In the genomic region with DNA sequence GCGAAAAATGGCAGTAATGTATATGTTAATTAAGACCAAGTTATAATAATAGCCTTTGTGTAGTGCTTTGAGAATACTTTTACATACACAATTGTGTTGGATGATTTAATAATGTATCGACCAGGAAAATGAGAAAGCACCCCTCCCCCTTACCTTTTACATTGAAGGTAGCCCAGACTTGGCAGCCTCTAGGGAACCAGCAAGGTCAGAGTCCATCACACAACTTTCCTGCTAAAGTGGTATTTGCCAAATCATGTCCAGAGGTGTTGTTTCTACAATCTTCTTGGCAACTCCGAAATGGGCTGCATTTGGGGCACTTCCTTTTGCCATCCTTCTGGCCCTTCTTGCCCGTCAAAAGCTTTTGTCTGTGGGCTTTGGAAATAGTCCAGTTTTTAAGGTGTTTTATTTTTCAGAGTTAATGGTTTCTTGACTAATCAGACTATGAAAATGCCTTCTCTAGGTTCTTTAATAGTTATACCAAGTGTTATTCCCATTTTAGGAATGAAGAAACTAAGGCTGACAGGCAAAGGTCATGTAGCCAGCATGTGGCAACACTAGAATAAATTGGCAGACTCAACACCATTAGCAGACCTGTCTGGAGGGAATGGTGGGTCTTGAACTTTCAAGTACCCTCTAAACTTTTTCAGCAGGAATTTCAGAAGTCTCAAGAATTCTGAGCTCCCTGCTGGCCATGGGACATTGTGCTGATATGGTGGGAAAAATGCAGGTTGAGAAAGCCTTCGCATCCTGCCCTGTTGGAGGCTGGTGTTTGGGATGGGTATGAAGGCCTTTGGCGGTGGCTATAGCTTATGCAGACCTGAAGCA, we compare ENCODE assay signal across 13 cellular contexts. TPM values are rescaled to one million over a fixed set of nuclear protein-coding genes. Genes with fewer than 3 reads are reported as not detected.
DNase-seq lines count a peak whose midpoint lies in the region; ATAC-seq and TF ChIP-seq lines count a peak whose summit lies in the region.
"Had no signal": no experiment of that assay in that cellular context is flagged by ENCODE, and none has a peak within 500 bp of the region (broad histone marks: within the 10 kb centered on the region; RNA-seq: fewer than 3 reads in every experiment).

No MANE protein-coding gene starts in this region.

- H3K27ac ChIP-seq in Peyer's patch (peak overlapping the region in 3 of 4 donors; percentile 20 to 99 (median 99)), right cardiac atrium (ENCODE audit: low read length) (peak overlapping the region; percentile 89)
- H3K27ac ChIP-seq: SJCRH30 had no signal

- H3K4me3 Mint-ChIP-seq in activated T-cell treated with anti-CD3 and anti-CD28 coated beads, Interleukin-2, amount 50 U/mL, for 24 hours = peak overlapping the region; percentile 46
- no peak overlapping the region for H3K4me3 Mint-ChIP-seq in stimulated activated naive B cell treated with anti-CD40 and anti-IgM and Interleukin-4, amounts not matched to agents 10 μg/mL and 1 μg/mL and 100 μg/mL, for 72 hours
- H3K4me3 Mint-ChIP-seq: activated CD4-positive, alpha-beta T cell treated with anti-CD3 and anti-CD28 coated beads, Interleukin-2, amount 10 ng/mL, durations not matched to agents 7 days and 5 days had no signal

- peaks cover 94% of the 10 kb centered on the region for H3K4me1 Mint-ChIP-seq in activated T-cell treated with anti-CD3 and anti-CD28 coated beads, Interleukin-2, amount 50 U/mL, for 24 hours (ENCODE audit: low read depth)
- peaks cover 59 to 84% of the 10 kb centered on the region in 2 donors for H3K4me1 Mint-ChIP-seq in stimulated activated naive B cell treated with anti-CD40 and anti-IgM and Interleukin-4, amounts not matched to agents 10 μg/mL and 1 μg/mL and 100 μg/mL, for 72 hours

- WGBS in right cardiac atrium = 87% methylated on average over 6 of the region's 6 CpGs

- H3K27me3 ChIP-seq in Peyer's patch (no peaks in the 10 kb centered on the region), right cardiac atrium (ENCODE audit: control insufficient read depth, insufficient read depth) (no peaks in the 10 kb centered on the region)
- H3K27me3 ChIP-seq: SJCRH30 had no signal

- no peaks in the 10 kb centered on the region for H3K27me3 Mint-ChIP-seq in activated T-cell treated with anti-CD3 and anti-CD28 coated beads, Interleukin-2, amount 50 U/mL, for 24 hours
- no peaks in the 10 kb centered on the region for H3K27me3 Mint-ChIP-seq in stimulated activated naive B cell treated with anti-CD40 and anti-IgM and Interleukin-4, amounts not matched to agents 10 μg/mL and 1 μg/mL and 100 μg/mL, for 72 hours
- H3K27me3 Mint-ChIP-seq: activated CD4-positive, alpha-beta T cell treated with anti-CD3 and anti-CD28 coated beads, Interleukin-2, amount 10 ng/mL, durations not matched to agents 7 days and 5 days; naive B cell had no signal

- intact Hi-C loops in right cardiac atrium (cut with DNase I) (loop anchor here in 2 of 4 donors (5.0 to 10.0 kb wide), 3 partner anchors 37 to 225 kb away; no protein-coding TSS in a partner anchor), head of caudate nucleus (cut with DNase I) (loop anchor here (5.0 kb wide), 2 partner anchors 107 to 228 kb away; no protein-coding TSS in a partner anchor)

- no peaks in the 10 kb centered on the region for H3K9me3 ChIP-seq in Peyer's patch
- H3K9me3 ChIP-seq in right cardiac atrium (ENCODE audit: control insufficient read depth, low read length) = no peaks in the 10 kb centered on the region
- H3K9me3 ChIP-seq: SJCRH30 had no signal

- H3K4me1 ChIP-seq in Peyer's patch (peaks cover 0 to 74% (median 19%) of the 10 kb centered on the region in 4 donors), right cardiac atrium (ENCODE audit: control insufficient read depth, insufficient read depth, low read length) (peaks cover 24% of the 10 kb centered on the region)

- TF ChIP-seq POLR2A in Peyer's patch (IDR thresholded peaks at IDR 0.05) = no peak

- no peak for TF ChIP-seq CTCF in Peyer's patch (IDR thresholded peaks at IDR 0.05)

- no peaks in the 10 kb centered on the region for H3K9me3 Mint-ChIP-seq in activated T-cell treated with anti-CD3 and anti-CD28 coated beads, Interleukin-2, amount 50 U/mL, for 24 hours
- H3K9me3 Mint-ChIP-seq in stimulated activated naive B cell treated with anti-CD40 and anti-IgM and Interleukin-4, amounts not matched to agents 10 μg/mL and 1 μg/mL and 100 μg/mL, for 72 hours = no peaks in the 10 kb centered on the region
- H3K9me3 Mint-ChIP-seq: activated CD4-positive, alpha-beta T cell treated with anti-CD3 and anti-CD28 coated beads, Interleukin-2, amount 10 ng/mL, durations not matched to agents 7 days and 5 days; naive B cell had no signal

- H3K27ac Mint-ChIP-seq in activated T-cell treated with anti-CD3 and anti-CD28 coated beads, Interleukin-2, amount 50 U/mL, for 24 hours = peak overlapping the region; percentile 93
- peak overlapping the region; percentile 65 for H3K27ac Mint-ChIP-seq in stimulated activated naive B cell treated with anti-CD40 and anti-IgM and Interleukin-4, amounts not matched to agents 10 μg/mL and 1 μg/mL and 100 μg/mL, for 72 hours

- no peak for ATAC-seq in right cardiac atrium
- no peak for ATAC-seq in stimulated activated naive B cell treated with anti-CD40 and anti-IgM and Interleukin-4, amounts not matched to agents 10 μg/mL and 1 μg/mL and 100 μg/mL, for 72 hours (replicated peaks)
- no peak for ATAC-seq in GM18519 (IDR thresholded peaks at IDR 0.05; ENCODE audit: low FRiP score, unreplicated experiment)

- H3K4me3 ChIP-seq in Peyer's patch (peak overlapping the region in 2 of 4 donors; percentile 25 to 92), right cardiac atrium (ENCODE audit: low read length) (no peak overlapping the region)
- H3K4me3 ChIP-seq: SJCRH30 had no signal

- no peak for DNase-seq in activated T-cell treated with anti-CD3 and anti-CD28 coated beads, Interleukin-2, amount 50 U/mL, for 24 hours
- no peak for DNase-seq in activated T-cell treated with anti-CD3 and anti-CD28 coated beads for 4 hours
- no peak for DNase-seq in Peyer's patch
- no peak for DNase-seq in right cardiac atrium
- no peak for DNase-seq in stimulated activated naive B cell treated with anti-CD40 and anti-IgM and Interleukin-4, amounts not matched to agents 10 μg/mL and 1 μg/mL and 100 μg/mL, for 72 hours
- DNase-seq in head of caudate nucleus = no peak
- DNase-seq in activated CD4-positive, alpha-beta T cell treated with anti-CD3 and anti-CD28 coated beads, Interleukin-2, amount 50 U/mL, for 48 hours = no peak
- DNase-seq: activated CD4-positive, alpha-beta T cell treated with anti-CD3 and anti-CD28 coated beads, Interleukin-2, amount 10 ng/mL, durations not matched to agents 7 days and 5 days; naive B cell; NCI-H524 treated with DMSO at 0.1 percent for 48 hours; SJCRH30; stimulated activated CD8-positive, alpha-beta memory T cell treated with anti-CD3 and anti-CD28 coated beads, Interleukin-4, amount 100 ng/mL, for 48 hours had no signal

- peaks cover 78% of the 10 kb centered on the region for H3K36me3 Mint-ChIP-seq in activated T-cell treated with anti-CD3 and anti-CD28 coated beads, Interleukin-2, amount 50 U/mL, for 24 hours (ENCODE audit: low read depth)
- H3K36me3 Mint-ChIP-seq in stimulated activated naive B cell treated with anti-CD40 and anti-IgM and Interleukin-4, amounts not matched to agents 10 μg/mL and 1 μg/mL and 100 μg/mL, for 72 hours = peaks cover 8 to 11% of the 10 kb centered on the region in 2 donors

- peaks cover 0 to 23% (median 0%) of the 10 kb centered on the region in 3 donors for H3K36me3 ChIP-seq in Peyer's patch

RNA-seq across cellular contexts. Expression of a gene that starts 6.8 kb away (rescaled TPM):
- total RNA-seq in Peyer's patch = 1,000 to 10,000 TPM in 3 of 4 donors, 100 to 1,000 TPM in 1; 229 to 4,700 (median 2,986) TPM
- total RNA-seq in right cardiac atrium = 100 to 1,000 TPM; 166 to 326 (median 226) TPM
- 155 TPM for polyA plus RNA-seq in right cardiac atrium
